Comparison of ENCODE assay signal across 1 cellular context in genomic region chr11:47233989-47234668, GRCh38.
TF ChIP-seq lines count a peak whose summit lies in the region.

No MANE protein-coding gene starts in this region.

TF ChIP-seq in liver, 16 proteins besides CTCF, POLR2A, EP300 and RAD21 (continued from another document):
- TF ChIP-seq NR2F2 (IDR thresholded peaks at IDR 0.05) (no peak), FOXA2 (IDR thresholded peaks at IDR 0.05) (peak; percentile 53), MAX (IDR thresholded peaks at IDR 0.05) (peak; percentile 60), GABPA (IDR thresholded peaks at IDR 0.05 in 1 of 2, conservative IDR thresholded peaks at IDR 0.05 in 1 of 2) (peak in 1 of 2 donors; percentile 35), FOXA1 (IDR thresholded peaks at IDR 0.05) (peak; percentile 19), TAF1 (conservative IDR thresholded peaks at IDR 0.05) (no peak), SP1 (IDR thresholded peaks at IDR 0.05) (peak; percentile 47), RXRA (IDR thresholded peaks at IDR 0.05) (peak in 1 of 2 donors; percentile 71), HNF4A (conservative IDR thresholded peaks at IDR 0.05) (peak; percentile 27 to 57), ZBTB33 (IDR thresholded peaks at IDR 0.05) (no peak), REST (IDR thresholded peaks at IDR 0.05) (no peak), EGR1 (IDR thresholded peaks at IDR 0.05; ENCODE audit: low read depth in 2 of 2) (no peak)
TF ChIP-seq in liver: peak in this region for 9.
